ENCODE assay signal across 11 cellular contexts in genomic region chr1:27011976-27012563, GRCh38. TPM values are rescaled to one million over a fixed set of nuclear protein-coding genes. Genes with fewer than 3 reads are reported as not detected.
DNase-seq lines count a peak whose midpoint lies in the region; ATAC-seq, FAIRE-seq and TF ChIP-seq lines count a peak whose summit lies in the region.
"Had no signal": no experiment of that assay in that cellular context is flagged by ENCODE, and none has a peak within 500 bp of the region (broad histone marks: within the 10 kb centered on the region; RNA-seq: fewer than 3 reads in every experiment).

No MANE protein-coding gene starts in this region.

- peak overlapping the region; percentile 76 for H3K4me2 ChIP-seq in A549

- H3K27ac ChIP-seq in A549, result peak overlapping the region; percentile 72 to 83
- H3K27ac ChIP-seq in HUES6 (ENCODE audit: low read depth, low read length), result peak overlapping the region; percentile 70
- no peak overlapping the region for H3K27ac ChIP-seq in endodermal cell (ENCODE audit: low read depth, low read length)
- H3K27ac ChIP-seq: KMS-11 had no signal

- CTCF ChIA-PET in A549 (lab: Yijun Ruan, JAX), result interaction anchor here (1.5 to 9.1 kb wide), 4 partner anchors 13 to 45 kb away, joined by 3 to 51 read pairs (median 28); no protein-coding TSS in a partner anchor

- no peaks in the 10 kb centered on the region for H3K9me3 Mint-ChIP-seq in endodermal cell
- H3K9me3 Mint-ChIP-seq in naive thymus-derived CD8-positive, alpha-beta T cell, result no peaks in the 10 kb centered on the region

- no peak for TF ChIP-seq RAD21 in A549 (conservative IDR thresholded peaks at IDR 0.05 in 1 of 2, IDR thresholded peaks at IDR 0.05 in 1 of 2)

- H3K36me3 ChIP-seq in HUES6 (ENCODE audit: control insufficient read depth, insufficient read depth, low read length), result peaks cover 14% of the 10 kb centered on the region; the same call in 1 of the 2 replicates
- no peaks in the 10 kb centered on the region for H3K36me3 ChIP-seq in endodermal cell (ENCODE audit: control insufficient read depth, insufficient read depth, low read length)

- ATAC-seq in A549 (0 out of 6 replicates have a peak, but pooled peaks of 1 of the 2 experiments have one; percentile 5), GM18502 (IDR thresholded peaks at IDR 0.05; ENCODE audit: poor library complexity, unreplicated experiment) (no peak)
- peak; percentile 37 to 59 for ATAC-seq in naive thymus-derived CD8-positive, alpha-beta T cell

- H3K9ac ChIP-seq in HUES6 (ENCODE audit: low read length), result peak overlapping the region; percentile 87
- peak overlapping the region; percentile 61 for H3K9ac ChIP-seq in endodermal cell (ENCODE audit: extremely low read depth, low read length, poor library complexity, severe bottlenecking)

- H3K4me1 ChIP-seq in A549, result peaks cover 53% of the 10 kb centered on the region
- peaks cover 34% of the 10 kb centered on the region for H3K4me1 ChIP-seq in HUES6 (ENCODE audit: control insufficient read depth, insufficient read depth, low read length)
- H3K4me1 ChIP-seq in endodermal cell (ENCODE audit: control insufficient read depth, insufficient read depth, low read length), result peaks cover 19% of the 10 kb centered on the region

- peak overlapping the region; percentile 87 for H3K27ac Mint-ChIP-seq in endodermal cell
- peak overlapping the region in 1 of 10 donors; percentile 18 for H3K27ac Mint-ChIP-seq in naive thymus-derived CD8-positive, alpha-beta T cell

- H3K9me3 ChIP-seq in A549, result no peaks in the 10 kb centered on the region
- H3K9me3 ChIP-seq in HUES6 (ENCODE audit: control insufficient read depth, insufficient read depth, low read depth, low read length), result no peaks in the 10 kb centered on the region
- H3K9me3 ChIP-seq in endodermal cell (ENCODE audit: control insufficient read depth, low read length), result no peaks in the 10 kb centered on the region

- H3K4me1 Mint-ChIP-seq in endodermal cell, result peaks cover 34% of the 10 kb centered on the region
- H3K4me1 Mint-ChIP-seq in naive thymus-derived CD8-positive, alpha-beta T cell, result peaks cover 0 to 13% (median 8%) of the 10 kb centered on the region in 4 donors

- H3K4me3 Mint-ChIP-seq in endodermal cell, result peak overlapping the region; percentile 74
- H3K4me3 Mint-ChIP-seq in naive thymus-derived CD8-positive, alpha-beta T cell, result peak overlapping the region in 9 of 10 donors; percentile 20 to 70 (median 39)

- H3K27me3 Mint-ChIP-seq in endodermal cell (ENCODE audit: insufficient read depth), result no peaks in the 10 kb centered on the region
- peaks cover 3 to 32% (median 20%) of the 10 kb centered on the region in 5 donors for H3K27me3 Mint-ChIP-seq in naive thymus-derived CD8-positive, alpha-beta T cell

- H3K4me3 ChIP-seq in A549 (peak overlapping the region; percentile 19; the same call in 2 of the 3 replicates), HUES6 (ENCODE audit: low read depth, low read length) (peak overlapping the region; percentile 96), endodermal cell (ENCODE audit: low read length) (peak overlapping the region; percentile 92)

- TF ChIP-seq CTCF in A549 (IDR thresholded peaks at IDR 0.05), result no peak
- TF ChIP-seq CTCF in endodermal cell (conservative IDR thresholded peaks at IDR 0.05), result no peak

- POLR2A ChIA-PET in A549 (lab: Yijun Ruan, JAX), result interaction anchor here (1.0 to 1.6 kb wide), 2 partner anchors 14 to 17 kb away, joined by 3 to 5 read pairs; no protein-coding TSS in a partner anchor
- POLR2A ChIA-PET in naive thymus-derived CD8-positive, alpha-beta T cell (lab: Charles Lee), result no interaction called here

- 80% methylated on average over 24 of the region's 24 CpGs for WGBS in A549 (ENCODE audit: missing lambda C conversion rate)
- 9% methylated on average over 4 to 24 of the region's 24 CpGs for WGBS in endodermal cell (ENCODE audit: insufficient coverage in 1 of 2, insufficient read length in 1 of 2), 2 experiments

- FAIRE-seq in A549 (lab: Jason Lieb, UNC), result no peak

- DNase-seq in A549 (ENCODE audit: low read depth in 1 of 2, low spot score in 1 of 2) (peak in 1 of 2 experiments; percentile 18), endodermal cell (no peak), NCI-H1105 treated with DMSO at 0.1 percent for 48 hours (lab: John Stamatoyannopoulos, UW) (no peak), AG08395 (ENCODE audit: low spot score) (no peak)
- DNase-seq in naive thymus-derived CD8-positive, alpha-beta T cell, result peak in 1 of 10 donors; percentile 18
- no peak for DNase-seq in stimulated activated CD4-positive, alpha-beta T cell treated with anti-CD3 and anti-CD28 coated beads, Interleukin-2, amount 100 ng/mL, for 24 hours

- no peaks in the 10 kb centered on the region for H3K36me3 Mint-ChIP-seq in endodermal cell (ENCODE audit: low read depth)
- H3K36me3 Mint-ChIP-seq in naive thymus-derived CD8-positive, alpha-beta T cell, result no peaks in the 10 kb centered on the region

- H3K27me3 ChIP-seq in HUES6 (ENCODE audit: control insufficient read depth, insufficient read depth, low read length) (no peaks in the 10 kb centered on the region), endodermal cell (ENCODE audit: control insufficient read depth, insufficient read depth, low read length, poor library complexity, severe bottlenecking) (no peaks in the 10 kb centered on the region)

- no peak for TF ChIP-seq POLR2A in A549 (IDR thresholded peaks at IDR 0.05; ENCODE audit: low read length)

- no peak for TF ChIP-seq EP300 in A549 (IDR thresholded peaks at IDR 0.05)

TF ChIP-seq in A549, 52 proteins besides CTCF, POLR2A, EP300 and RAD21:
- TF ChIP-seq, protein P1, sequence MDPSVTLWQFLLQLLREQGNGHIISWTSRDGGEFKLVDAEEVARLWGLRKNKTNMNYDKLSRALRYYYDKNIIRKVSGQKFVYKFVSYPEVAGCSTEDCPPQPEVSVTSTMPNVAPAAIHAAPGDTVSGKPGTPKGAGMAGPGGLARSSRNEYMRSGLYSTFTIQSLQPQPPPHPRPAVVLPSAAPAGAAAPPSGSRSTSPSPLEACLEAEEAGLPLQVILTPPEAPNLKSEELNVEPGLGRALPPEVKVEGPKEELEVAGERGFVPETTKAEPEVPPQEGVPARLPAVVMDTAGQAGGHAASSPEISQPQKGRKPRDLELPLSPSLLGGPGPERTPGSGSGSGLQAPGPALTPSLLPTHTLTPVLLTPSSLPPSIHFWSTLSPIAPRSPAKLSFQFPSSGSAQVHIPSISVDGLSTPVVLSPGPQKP (IDR thresholded peaks at IDR 0.05; ENCODE audit: low read depth, low read length), result no peak
- TF ChIP-seq JUNB (IDR thresholded peaks at IDR 0.05) (no peak), HDAC2 (IDR thresholded peaks at IDR 0.05) (no peak)

RNA-seq across cellular contexts. Expression of gene TENT5B, which starts 0.6 kb away (rescaled TPM):
- 0.27 and 0.36 TPM in 2 replicates for polyA plus RNA-seq in A549 (2011; rRNA removed)
- polyA plus RNA-seq in A549 (2012; cell fraction: cytosol; rRNA removed), result 0.94 and 1.0 TPM in 2 replicates
- 1.5 and 1.8 TPM in 2 replicates for polyA plus RNA-seq in A549 (2012; cell fraction: nucleus; rRNA removed)
- polyA plus RNA-seq in A549 (2017; fragmentation: RNase III; extraction: RNeasy Plus Mini Kit Qiagen cat#74134 plus additional on column Dnase treatment), result 0.98 to 1.2 TPM (median 1.0 TPM) in 3 replicates
- 0.33 and 0.83 TPM in 2 replicates for polyA minus RNA-seq in A549 (2011; rRNA and poly(A)+ RNA removed)
- total RNA-seq in endodermal cell, result 10 to 100 TPM in 1 of 2 donors, 1 to 10 TPM in 1; 9.4 to 19.0 TPM
- 8.7 TPM for polyA plus RNA-seq in endodermal cell (2013, experiment 1 of 2)
- 7.7 TPM for polyA plus RNA-seq in endodermal cell (2013, experiment 2 of 2)
- total RNA-seq in naive thymus-derived CD8-positive, alpha-beta T cell, result not detected
- not detected for polyA plus RNA-seq in naive thymus-derived CD8-positive, alpha-beta T cell
- total RNA-seq: T-helper 1 cell treated with Interleukin-12 subunit alpha and Interleukin-12 subunit beta and Interleukin-4 antibody, amounts not matched to agents 30 ng/mL and 1 ng/mL, for 36 hours had no signal

RNA-seq across cellular contexts. Expression of gene TRNP1, which starts 18.6 kb away (rescaled TPM):
- polyA plus RNA-seq in A549 (2011; rRNA removed), result 113 and 134 TPM in 2 replicates
- polyA plus RNA-seq in A549 (2012; cell fraction: cytosol; rRNA removed), result 109 and 152 TPM in 2 replicates
- 100 and 141 TPM in 2 replicates for polyA plus RNA-seq in A549 (2012; cell fraction: nucleus; rRNA removed)
- polyA plus RNA-seq in A549 (2017; fragmentation: RNase III; extraction: RNeasy Plus Mini Kit Qiagen cat#74134 plus additional on column Dnase treatment), result 68.5 to 86.3 TPM (median 73.9 TPM) in 3 replicates
- 61.4 and 69.2 TPM in 2 replicates for polyA minus RNA-seq in A549 (2011; rRNA and poly(A)+ RNA removed)
- 10 to 100 TPM; 14.3 to 21.2 TPM for total RNA-seq in endodermal cell
- 9.0 TPM for polyA plus RNA-seq in endodermal cell (2013, experiment 1 of 2)
- polyA plus RNA-seq in endodermal cell (2013, experiment 2 of 2), result 8.0 TPM
- not detected for total RNA-seq in naive thymus-derived CD8-positive, alpha-beta T cell
- polyA plus RNA-seq in naive thymus-derived CD8-positive, alpha-beta T cell, result not detected

RNA-seq across cellular contexts. Expression of gene KDF1, which starts 51.8 kb away (rescaled TPM):
- polyA plus RNA-seq in A549 (2011; rRNA removed), result not detected in 2 replicates
- polyA plus RNA-seq in A549 (2012; cell fraction: cytosol; rRNA removed), result not detected in 2 replicates
- polyA plus RNA-seq in A549 (2012; cell fraction: nucleus; rRNA removed), result not detected in 2 replicates
- not detected in 3 replicates for polyA plus RNA-seq in A549 (2017; fragmentation: RNase III; extraction: RNeasy Plus Mini Kit Qiagen cat#74134 plus additional on column Dnase treatment)
- polyA minus RNA-seq in A549 (2011; rRNA and poly(A)+ RNA removed), result 0.15 TPM in 1 of 2 replicates, not detected in the other
- 10 to 100 TPM; 17.2 to 22.7 TPM for total RNA-seq in endodermal cell
- polyA plus RNA-seq in endodermal cell (2013, experiment 1 of 2), result 3.1 TPM
- 2.4 TPM for polyA plus RNA-seq in endodermal cell (2013, experiment 2 of 2)
- 1 to 10 TPM; 2.8 to 3.5 TPM for total RNA-seq in naive thymus-derived CD8-positive, alpha-beta T cell
- polyA plus RNA-seq in naive thymus-derived CD8-positive, alpha-beta T cell, result 1 to 10 TPM; 2.8 to 7.7 (median 6.9) TPM
- total RNA-seq: dermis microvascular lymphatic vessel endothelial cell; T-helper 1 cell treated with Interleukin-12 subunit alpha and Interleukin-12 subunit beta and Interleukin-4 antibody, amounts not matched to agents 30 ng/mL and 1 ng/mL, for 36 hours had no signal

Comparison
In these comparisons a context has a peak if more than half of its experiments do, and no peak if none do; other contexts are left out.
1. H3K4me3 ChIP-seq: peak in every context shown above with its lines; median percentile 96 in HUES6; 92 in endodermal cell; 19 in A549.
2. RNA of gene TENT5B, which starts 0.6 kb away (total RNA-seq): 9.4 to 19.0 TPM in endodermal cell; not detected in naive thymus-derived CD8-positive, alpha-beta T cell; every median in the first group is over 10 times any median in the second.
3. RNA of gene TRNP1, which starts 18.6 kb away (total RNA-seq): 14.3 to 21.2 TPM in endodermal cell; not detected in naive thymus-derived CD8-positive, alpha-beta T cell; every median in the first group is over 10 times any median in the second.
4. RNA of gene KDF1, which starts 51.8 kb away (total RNA-seq): 17.2 to 22.7 TPM in endodermal cell; 2.8 to 3.5 TPM in naive thymus-derived CD8-positive, alpha-beta T cell; every median in the first group is over 4 times any median in the second.